1 cellular context compared by ENCODE assay signal in the genomic region with DNA sequence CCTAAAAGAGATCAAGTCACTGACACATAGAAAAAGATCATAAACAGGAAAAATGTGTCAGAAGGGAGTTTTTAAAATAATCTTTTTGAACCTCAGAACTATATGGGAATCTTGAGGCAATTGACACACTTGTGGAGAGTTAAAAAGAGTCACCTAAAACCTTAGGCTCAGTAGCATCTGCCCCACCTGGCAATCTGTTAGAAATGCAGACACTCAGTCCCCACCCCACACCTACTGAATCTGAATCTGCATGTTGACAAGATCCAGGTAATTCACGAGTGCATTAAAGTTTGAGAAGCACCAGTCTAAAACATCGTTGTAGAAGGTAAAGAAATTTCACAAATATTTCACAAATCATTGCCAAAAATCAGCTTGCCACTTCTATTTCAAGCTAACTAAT.
TF ChIP-seq lines count a peak whose summit lies in the region.

No MANE protein-coding gene starts in this region.

TF ChIP-seq in endothelial cell of umbilical vein, 7 proteins besides CTCF, POLR2A, EP300 and RAD21:
- TF ChIP-seq JUN (IDR thresholded peaks at IDR 0.05; ENCODE audit: borderline replicate concordance, insufficient read depth, insufficient read length, low read depth): no peak
- TF ChIP-seq, protein P1, sequence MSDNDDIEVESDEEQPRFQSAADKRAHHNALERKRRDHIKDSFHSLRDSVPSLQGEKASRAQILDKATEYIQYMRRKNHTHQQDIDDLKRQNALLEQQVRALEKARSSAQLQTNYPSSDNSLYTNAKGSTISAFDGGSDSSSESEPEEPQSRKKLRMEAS (IDR thresholded peaks at IDR 0.05; ENCODE audit: insufficient read depth, insufficient read length): no peak
- TF ChIP-seq MYC (IDR thresholded peaks at IDR 0.05; ENCODE audit: low read depth, low read length): no peak
- no peak for TF ChIP-seq POLR2AphosphoS5 (IDR thresholded peaks at IDR 0.05; ENCODE audit: insufficient read depth, low read depth, low read length)
- TF ChIP-seq GATA2 (IDR thresholded peaks at IDR 0.05; ENCODE audit: insufficient read depth, insufficient read length, low read depth, low read length): no peak
- no peak for TF ChIP-seq EZH2 (IDR thresholded peaks at IDR 0.05; ENCODE audit: borderline replicate concordance, low read depth, low read length, severe bottlenecking)
- no peak for TF ChIP-seq FOS (IDR thresholded peaks at IDR 0.05; ENCODE audit: borderline replicate concordance, insufficient read depth, low read length)
